ENCODE assay signal across 1 cellular context in the genomic region with DNA sequence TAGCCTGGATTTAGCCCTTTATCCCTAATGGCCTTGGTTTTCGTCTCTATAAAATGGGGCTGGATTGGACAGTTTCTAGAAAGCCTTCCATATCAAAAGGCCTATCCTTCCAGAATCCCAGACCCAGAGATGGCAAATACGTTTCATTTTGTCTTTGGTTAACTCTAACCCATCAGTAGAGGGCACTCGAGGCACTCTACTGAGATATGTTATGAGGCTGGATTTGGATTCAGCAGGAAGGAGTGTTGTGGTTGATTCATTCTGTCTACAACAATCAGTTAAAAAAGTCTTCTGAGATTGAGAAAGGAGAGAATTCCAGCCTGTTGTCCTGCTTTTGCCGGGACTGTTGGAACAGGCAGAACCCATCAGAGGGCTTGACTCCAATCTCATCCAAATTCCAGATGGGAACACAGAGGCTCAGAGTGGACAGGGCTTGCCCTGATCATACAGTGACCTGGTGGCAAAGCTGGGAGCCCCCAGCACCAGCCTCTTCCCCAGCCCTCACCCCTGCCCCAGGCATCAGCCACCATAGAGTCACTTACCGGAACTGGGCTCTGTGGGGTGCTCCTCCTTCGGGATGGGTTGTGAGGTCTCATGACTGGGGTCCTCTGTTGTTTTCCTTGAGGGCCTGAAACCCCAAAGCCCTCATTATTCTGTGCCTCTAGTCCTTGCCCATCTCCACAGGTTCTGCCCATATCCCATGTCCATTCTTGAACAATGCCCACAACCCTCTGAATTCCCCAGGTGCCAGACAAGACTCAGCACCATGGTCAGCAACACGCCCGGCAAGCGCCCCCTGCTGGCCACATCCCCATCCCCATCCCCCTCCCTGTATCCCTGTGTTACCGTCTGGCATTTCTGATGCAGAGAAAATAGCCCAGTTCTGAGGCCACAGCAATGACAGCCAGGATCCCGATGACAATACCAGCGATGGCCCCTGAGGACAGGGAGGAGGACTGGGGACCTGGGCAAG.
TF ChIP-seq lines count a peak whose summit lies in the region.

No MANE protein-coding gene starts in this region.

TF ChIP-seq in HepG2, 621 proteins besides CTCF, POLR2A, EP300 and RAD21 (continued from another document and continues in another):
- TF ChIP-seq, protein P1, sequence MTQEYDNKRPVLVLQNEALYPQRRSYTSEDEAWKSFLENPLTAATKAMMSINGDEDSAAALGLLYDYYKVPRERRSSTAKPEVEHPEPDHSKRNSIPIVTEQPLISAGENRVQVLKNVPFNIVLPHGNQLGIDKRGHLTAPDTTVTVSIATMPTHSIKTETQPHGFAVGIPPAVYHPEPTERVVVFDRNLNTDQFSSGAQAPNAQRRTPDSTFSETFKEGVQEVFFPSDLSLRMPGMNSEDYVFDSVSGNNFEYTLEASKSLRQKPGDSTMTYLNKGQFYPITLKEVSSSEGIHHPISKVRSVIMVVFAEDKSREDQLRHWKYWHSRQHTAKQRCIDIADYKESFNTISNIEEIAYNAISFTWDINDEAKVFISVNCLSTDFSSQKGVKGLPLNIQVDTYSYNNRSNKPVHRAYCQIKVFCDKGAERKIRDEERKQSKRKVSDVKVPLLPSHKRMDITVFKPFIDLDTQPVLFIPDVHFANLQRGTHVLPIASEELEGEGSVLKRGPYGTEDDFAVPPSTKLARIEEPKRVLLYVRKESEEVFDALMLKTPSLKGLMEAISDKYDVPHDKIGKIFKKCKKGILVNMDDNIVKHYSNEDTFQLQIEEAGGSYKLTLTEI (CRISPR knock-in tag; conservative IDR thresholded peaks at IDR 0.05), result no peak
- TF ChIP-seq ONECUT2 (CRISPR knock-in tag; IDR thresholded peaks at IDR 0.05) (no peak), SP140L (CRISPR knock-in tag; IDR thresholded peaks at IDR 0.05; ENCODE audit: borderline replicate concordance) (no peak), HMGA1 (CRISPR knock-in tag; conservative IDR thresholded peaks at IDR 0.05) (no peak), NONO (IDR thresholded peaks at IDR 0.05) (no peak), NONO (CRISPR knock-in tag; conservative IDR thresholded peaks at IDR 0.05) (no peak), NR2F1 (CRISPR knock-in tag; IDR thresholded peaks at IDR 0.05) (no peak), TBX2 (CRISPR knock-in tag; IDR thresholded peaks at IDR 0.05; ENCODE audit: borderline replicate concordance) (no peak), SNAI1 (CRISPR knock-in tag; IDR thresholded peaks at IDR 0.05; ENCODE audit: borderline replicate concordance) (no peak), KDM1A (CRISPR knock-in tag; IDR thresholded peaks at IDR 0.05) (no peak), ATRX (CRISPR knock-in tag; IDR thresholded peaks at IDR 0.05; ENCODE audit: borderline replicate concordance) (no peak), RCOR2 (CRISPR knock-in tag; IDR thresholded peaks at IDR 0.05) (no peak), FOXP1 (IDR thresholded peaks at IDR 0.05) (no peak), FOXP1 (CRISPR knock-in tag; IDR thresholded peaks at IDR 0.05) (no peak), ZFP82 (CRISPR knock-in tag; IDR thresholded peaks at IDR 0.05; ENCODE audit: borderline replicate concordance) (no peak), MIER2 (CRISPR knock-in tag; IDR thresholded peaks at IDR 0.05) (peak; percentile 95), ZNF782 (CRISPR knock-in tag; IDR thresholded peaks at IDR 0.05; ENCODE audit: borderline replicate concordance) (no peak), ZFX (CRISPR knock-in tag; IDR thresholded peaks at IDR 0.05; ENCODE audit: low read depth) (no peak), HOXA5 (CRISPR knock-in tag; IDR thresholded peaks at IDR 0.05) (no peak), DR1 (CRISPR knock-in tag; IDR thresholded peaks at IDR 0.05) (no peak), ZNF777 (CRISPR knock-in tag; IDR thresholded peaks at IDR 0.05) (0 out of 2 replicates have a peak, but pooled peaks have one; percentile 21), THAP11 (CRISPR knock-in tag; IDR thresholded peaks at IDR 0.05) (peak; percentile 38; the same call in 1 of the 2 replicates), ZNF160 (CRISPR knock-in tag; IDR thresholded peaks at IDR 0.05) (no peak), HDAC6 (IDR thresholded peaks at IDR 0.05; ENCODE audit: low read depth, low read length) (no peak), STAG1 (CRISPR knock-in tag; IDR thresholded peaks at IDR 0.05) (peak; percentile 34), ZNF451 (CRISPR knock-in tag; IDR thresholded peaks at IDR 0.05) (no peak), TEAD3 (CRISPR knock-in tag; optimal IDR thresholded peaks at IDR 0.05; ENCODE audit: borderline replicate concordance) (no peak), ZNF33B (CRISPR knock-in tag; IDR thresholded peaks at IDR 0.05) (no peak), HNF4G (IDR thresholded peaks at IDR 0.05; ENCODE audit: borderline replicate concordance, low read depth, low read length) (no peak), HNF4G (CRISPR knock-in tag; IDR thresholded peaks at IDR 0.05; ENCODE audit: borderline replicate concordance, low read depth) (no peak), ZNF557 (CRISPR knock-in tag; IDR thresholded peaks at IDR 0.05) (no peak)
- TF ChIP-seq, protein P2, sequence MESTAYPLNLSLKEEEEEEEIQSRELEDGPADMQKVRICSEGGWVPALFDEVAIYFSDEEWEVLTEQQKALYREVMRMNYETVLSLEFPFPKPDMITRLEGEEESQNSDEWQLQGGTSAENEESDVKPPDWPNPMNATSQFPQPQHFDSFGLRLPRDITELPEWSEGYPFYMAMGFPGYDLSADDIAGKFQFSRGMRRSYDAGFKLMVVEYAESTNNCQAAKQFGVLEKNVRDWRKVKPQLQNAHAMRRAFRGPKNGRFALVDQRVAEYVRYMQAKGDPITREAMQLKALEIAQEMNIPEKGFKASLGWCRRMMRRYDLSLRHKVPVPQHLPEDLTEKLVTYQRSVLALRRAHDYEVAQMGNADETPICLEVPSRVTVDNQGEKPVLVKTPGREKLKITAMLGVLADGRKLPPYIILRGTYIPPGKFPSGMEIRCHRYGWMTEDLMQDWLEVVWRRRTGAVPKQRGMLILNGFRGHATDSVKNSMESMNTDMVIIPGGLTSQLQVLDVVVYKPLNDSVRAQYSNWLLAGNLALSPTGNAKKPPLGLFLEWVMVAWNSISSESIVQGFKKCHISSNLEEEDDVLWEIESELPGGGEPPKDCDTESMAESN (CRISPR knock-in tag; conservative IDR thresholded peaks at IDR 0.05), result no peak
- TF ChIP-seq, protein P3, sequence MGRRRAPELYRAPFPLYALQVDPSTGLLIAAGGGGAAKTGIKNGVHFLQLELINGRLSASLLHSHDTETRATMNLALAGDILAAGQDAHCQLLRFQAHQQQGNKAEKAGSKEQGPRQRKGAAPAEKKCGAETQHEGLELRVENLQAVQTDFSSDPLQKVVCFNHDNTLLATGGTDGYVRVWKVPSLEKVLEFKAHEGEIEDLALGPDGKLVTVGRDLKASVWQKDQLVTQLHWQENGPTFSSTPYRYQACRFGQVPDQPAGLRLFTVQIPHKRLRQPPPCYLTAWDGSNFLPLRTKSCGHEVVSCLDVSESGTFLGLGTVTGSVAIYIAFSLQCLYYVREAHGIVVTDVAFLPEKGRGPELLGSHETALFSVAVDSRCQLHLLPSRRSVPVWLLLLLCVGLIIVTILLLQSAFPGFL (CRISPR knock-in tag; IDR thresholded peaks at IDR 0.05), result no peak
- TF ChIP-seq, protein P4, sequence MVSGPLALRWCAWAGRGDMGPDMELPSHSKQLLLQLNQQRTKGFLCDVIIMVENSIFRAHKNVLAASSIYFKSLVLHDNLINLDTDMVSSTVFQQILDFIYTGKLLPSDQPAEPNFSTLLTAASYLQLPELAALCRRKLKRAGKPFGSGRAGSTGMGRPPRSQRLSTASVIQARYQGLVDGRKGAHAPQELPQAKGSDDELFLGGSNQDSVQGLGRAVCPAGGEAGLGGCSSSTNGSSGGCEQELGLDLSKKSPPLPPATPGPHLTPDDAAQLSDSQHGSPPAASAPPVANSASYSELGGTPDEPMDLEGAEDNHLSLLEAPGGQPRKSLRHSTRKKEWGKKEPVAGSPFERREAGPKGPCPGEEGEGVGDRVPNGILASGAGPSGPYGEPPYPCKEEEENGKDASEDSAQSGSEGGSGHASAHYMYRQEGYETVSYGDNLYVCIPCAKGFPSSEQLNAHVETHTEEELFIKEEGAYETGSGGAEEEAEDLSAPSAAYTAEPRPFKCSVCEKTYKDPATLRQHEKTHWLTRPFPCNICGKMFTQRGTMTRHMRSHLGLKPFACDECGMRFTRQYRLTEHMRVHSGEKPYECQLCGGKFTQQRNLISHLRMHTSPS (CRISPR knock-in tag; IDR thresholded peaks at IDR 0.05; ENCODE audit: low read depth), result no peak
- TF ChIP-seq, protein P5, sequence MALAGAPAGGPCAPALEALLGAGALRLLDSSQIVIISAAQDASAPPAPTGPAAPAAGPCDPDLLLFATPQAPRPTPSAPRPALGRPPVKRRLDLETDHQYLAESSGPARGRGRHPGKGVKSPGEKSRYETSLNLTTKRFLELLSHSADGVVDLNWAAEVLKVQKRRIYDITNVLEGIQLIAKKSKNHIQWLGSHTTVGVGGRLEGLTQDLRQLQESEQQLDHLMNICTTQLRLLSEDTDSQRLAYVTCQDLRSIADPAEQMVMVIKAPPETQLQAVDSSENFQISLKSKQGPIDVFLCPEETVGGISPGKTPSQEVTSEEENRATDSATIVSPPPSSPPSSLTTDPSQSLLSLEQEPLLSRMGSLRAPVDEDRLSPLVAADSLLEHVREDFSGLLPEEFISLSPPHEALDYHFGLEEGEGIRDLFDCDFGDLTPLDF (CRISPR knock-in tag; IDR thresholded peaks at IDR 0.05), result no peak
- TF ChIP-seq, protein P6, sequence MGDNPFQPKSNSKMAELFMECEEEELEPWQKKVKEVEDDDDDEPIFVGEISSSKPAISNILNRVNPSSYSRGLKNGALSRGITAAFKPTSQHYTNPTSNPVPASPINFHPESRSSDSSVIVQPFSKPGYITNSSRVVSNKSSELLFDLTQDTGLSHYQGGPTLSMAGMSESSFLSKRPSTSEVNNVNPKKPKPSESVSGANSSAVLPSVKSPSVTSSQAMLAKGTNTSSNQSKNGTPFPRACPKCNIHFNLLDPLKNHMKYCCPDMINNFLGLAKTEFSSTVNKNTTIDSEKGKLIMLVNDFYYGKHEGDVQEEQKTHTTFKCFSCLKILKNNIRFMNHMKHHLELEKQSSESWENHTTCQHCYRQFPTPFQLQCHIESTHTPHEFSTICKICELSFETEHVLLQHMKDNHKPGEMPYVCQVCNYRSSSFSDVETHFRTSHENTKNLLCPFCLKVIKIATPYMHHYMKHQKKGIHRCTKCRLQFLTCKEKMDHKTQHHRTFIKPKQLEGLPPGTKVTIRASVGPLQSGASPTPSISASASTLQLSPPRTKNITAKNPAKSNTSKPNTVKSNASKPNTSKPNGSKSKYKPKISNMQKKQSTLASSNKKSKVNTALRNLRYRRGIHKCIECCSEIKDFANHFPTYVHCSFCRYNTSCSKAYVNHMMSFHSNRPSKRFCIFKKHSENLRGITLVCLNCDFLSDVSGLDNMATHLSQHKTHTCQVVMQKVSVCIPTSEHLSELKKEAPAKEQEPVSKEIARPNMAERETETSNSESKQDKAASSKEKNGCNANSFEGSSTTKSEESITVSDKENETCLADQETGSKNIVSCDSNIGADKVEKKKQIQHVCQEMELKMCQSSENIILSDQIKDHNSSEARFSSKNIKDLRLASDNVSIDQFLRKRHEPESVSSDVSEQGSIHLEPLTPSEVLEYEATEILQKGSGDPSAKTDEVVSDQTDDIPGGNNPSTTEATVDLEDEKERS (CRISPR knock-in tag; IDR thresholded peaks at IDR 0.05), result no peak
- TF ChIP-seq, protein P7, sequence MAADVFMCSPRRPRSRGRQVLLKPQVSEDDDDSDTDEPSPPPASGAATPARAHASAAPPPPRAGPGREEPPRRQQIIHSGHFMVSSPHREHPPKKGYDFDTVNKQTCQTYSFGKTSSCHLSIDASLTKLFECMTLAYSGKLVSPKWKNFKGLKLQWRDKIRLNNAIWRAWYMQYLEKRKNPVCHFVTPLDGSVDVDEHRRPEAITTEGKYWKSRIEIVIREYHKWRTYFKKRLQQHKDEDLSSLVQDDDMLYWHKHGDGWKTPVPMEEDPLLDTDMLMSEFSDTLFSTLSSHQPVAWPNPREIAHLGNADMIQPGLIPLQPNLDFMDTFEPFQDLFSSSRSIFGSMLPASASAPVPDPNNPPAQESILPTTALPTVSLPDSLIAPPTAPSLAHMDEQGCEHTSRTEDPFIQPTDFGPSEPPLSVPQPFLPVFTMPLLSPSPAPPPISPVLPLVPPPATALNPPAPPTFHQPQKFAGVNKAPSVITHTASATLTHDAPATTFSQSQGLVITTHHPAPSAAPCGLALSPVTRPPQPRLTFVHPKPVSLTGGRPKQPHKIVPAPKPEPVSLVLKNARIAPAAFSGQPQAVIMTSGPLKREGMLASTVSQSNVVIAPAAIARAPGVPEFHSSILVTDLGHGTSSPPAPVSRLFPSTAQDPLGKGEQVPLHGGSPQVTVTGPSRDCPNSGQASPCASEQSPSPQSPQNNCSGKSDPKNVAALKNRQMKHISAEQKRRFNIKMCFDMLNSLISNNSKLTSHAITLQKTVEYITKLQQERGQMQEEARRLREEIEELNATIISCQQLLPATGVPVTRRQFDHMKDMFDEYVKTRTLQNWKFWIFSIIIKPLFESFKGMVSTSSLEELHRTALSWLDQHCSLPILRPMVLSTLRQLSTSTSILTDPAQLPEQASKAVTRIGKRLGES (CRISPR knock-in tag; IDR thresholded peaks at IDR 0.05; ENCODE audit: borderline replicate concordance), result no peak
- TF ChIP-seq, protein P8, sequence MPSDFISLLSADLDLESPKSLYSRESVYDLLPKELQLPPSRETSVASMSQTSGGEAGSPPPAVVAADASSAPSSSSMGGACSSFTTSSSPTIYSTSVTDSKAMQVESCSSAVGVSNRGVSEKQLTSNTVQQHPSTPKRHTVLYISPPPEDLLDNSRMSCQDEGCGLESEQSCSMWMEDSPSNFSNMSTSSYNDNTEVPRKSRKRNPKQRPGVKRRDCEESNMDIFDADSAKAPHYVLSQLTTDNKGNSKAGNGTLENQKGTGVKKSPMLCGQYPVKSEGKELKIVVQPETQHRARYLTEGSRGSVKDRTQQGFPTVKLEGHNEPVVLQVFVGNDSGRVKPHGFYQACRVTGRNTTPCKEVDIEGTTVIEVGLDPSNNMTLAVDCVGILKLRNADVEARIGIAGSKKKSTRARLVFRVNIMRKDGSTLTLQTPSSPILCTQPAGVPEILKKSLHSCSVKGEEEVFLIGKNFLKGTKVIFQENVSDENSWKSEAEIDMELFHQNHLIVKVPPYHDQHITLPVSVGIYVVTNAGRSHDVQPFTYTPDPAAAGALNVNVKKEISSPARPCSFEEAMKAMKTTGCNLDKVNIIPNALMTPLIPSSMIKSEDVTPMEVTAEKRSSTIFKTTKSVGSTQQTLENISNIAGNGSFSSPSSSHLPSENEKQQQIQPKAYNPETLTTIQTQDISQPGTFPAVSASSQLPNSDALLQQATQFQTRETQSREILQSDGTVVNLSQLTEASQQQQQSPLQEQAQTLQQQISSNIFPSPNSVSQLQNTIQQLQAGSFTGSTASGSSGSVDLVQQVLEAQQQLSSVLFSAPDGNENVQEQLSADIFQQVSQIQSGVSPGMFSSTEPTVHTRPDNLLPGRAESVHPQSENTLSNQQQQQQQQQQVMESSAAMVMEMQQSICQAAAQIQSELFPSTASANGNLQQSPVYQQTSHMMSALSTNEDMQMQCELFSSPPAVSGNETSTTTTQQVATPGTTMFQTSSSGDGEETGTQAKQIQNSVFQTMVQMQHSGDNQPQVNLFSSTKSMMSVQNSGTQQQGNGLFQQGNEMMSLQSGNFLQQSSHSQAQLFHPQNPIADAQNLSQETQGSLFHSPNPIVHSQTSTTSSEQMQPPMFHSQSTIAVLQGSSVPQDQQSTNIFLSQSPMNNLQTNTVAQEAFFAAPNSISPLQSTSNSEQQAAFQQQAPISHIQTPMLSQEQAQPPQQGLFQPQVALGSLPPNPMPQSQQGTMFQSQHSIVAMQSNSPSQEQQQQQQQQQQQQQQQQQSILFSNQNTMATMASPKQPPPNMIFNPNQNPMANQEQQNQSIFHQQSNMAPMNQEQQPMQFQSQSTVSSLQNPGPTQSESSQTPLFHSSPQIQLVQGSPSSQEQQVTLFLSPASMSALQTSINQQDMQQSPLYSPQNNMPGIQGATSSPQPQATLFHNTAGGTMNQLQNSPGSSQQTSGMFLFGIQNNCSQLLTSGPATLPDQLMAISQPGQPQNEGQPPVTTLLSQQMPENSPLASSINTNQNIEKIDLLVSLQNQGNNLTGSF (CRISPR knock-in tag; IDR thresholded peaks at IDR 0.05), result 0 out of 2 replicates have a peak, but pooled peaks have one; percentile 31
